Comparison of ENCODE assay signal across 18 cellular contexts in genomic region chr13:99250977-99251825, GRCh38. TPM values are rescaled to one million over a fixed set of nuclear protein-coding genes. Genes with fewer than 3 reads are reported as not detected.
DNase-seq lines count a peak whose midpoint lies in the region; ATAC-seq and TF ChIP-seq lines count a peak whose summit lies in the region.
"Had no signal": no experiment of that assay in that cellular context is flagged by ENCODE, and none has a peak within 500 bp of the region (broad histone marks: within the 10 kb centered on the region; RNA-seq: fewer than 3 reads in every experiment).

No MANE protein-coding gene starts in this region.

- intact Hi-C loops in body of pancreas (cut with DNase I), result no loop called here

- H3K36me3 Mint-ChIP-seq in activated T-cell treated with anti-CD3 and anti-CD28 coated beads, Interleukin-2, amount 50 U/mL, for 24 hours (ENCODE audit: low read depth), result peaks cover 81% of the 10 kb centered on the region
- peaks cover 61% of the 10 kb centered on the region for H3K36me3 Mint-ChIP-seq in stimulated activated memory B cell treated with anti-CD40 and anti-IgM and Interleukin-4, amounts not matched to agents 10 μg/mL and 1 μg/mL and 100 μg/mL, for 72 hours

- H3K27ac ChIP-seq in HUES64 (ENCODE audit: low read depth, low read length) (0 out of 2 replicates have a peak overlapping the region, but pooled peaks have one; percentile 17), body of pancreas (no peak overlapping the region)
- H3K27ac ChIP-seq: upper lobe of left lung had no signal

- H3K9me3 Mint-ChIP-seq in activated T-cell treated with anti-CD3 and anti-CD28 coated beads, Interleukin-2, amount 50 U/mL, for 24 hours, result peaks cover 6% of the 10 kb centered on the region
- H3K9me3 Mint-ChIP-seq in stimulated activated memory B cell treated with anti-CD40 and anti-IgM and Interleukin-4, amounts not matched to agents 10 μg/mL and 1 μg/mL and 100 μg/mL, for 72 hours, result peaks cover 6% of the 10 kb centered on the region

- H3K9ac ChIP-seq in HUES64 (ENCODE audit: low read depth, low read length), result no peak overlapping the region

- H3K27ac Mint-ChIP-seq in activated T-cell treated with anti-CD3 and anti-CD28 coated beads, Interleukin-2, amount 50 U/mL, for 24 hours, result peak overlapping the region; percentile 78
- H3K27ac Mint-ChIP-seq in stimulated activated memory B cell treated with anti-CD40 and anti-IgM and Interleukin-4, amounts not matched to agents 10 μg/mL and 1 μg/mL and 100 μg/mL, for 72 hours, result peak overlapping the region; percentile 62

- TF ChIP-seq POLR2A in body of pancreas (IDR thresholded peaks at IDR 0.05), result no peak

- WGBS in HUES64, result 92% methylated on average over 5 of the region's 5 CpGs
- 82 to 88% methylated on average over 5 of the region's 5 CpGs for WGBS in body of pancreas, 2 donors

- H3K27me3 Mint-ChIP-seq in activated T-cell treated with anti-CD3 and anti-CD28 coated beads, Interleukin-2, amount 50 U/mL, for 24 hours, result no peaks in the 10 kb centered on the region
- no peaks in the 10 kb centered on the region for H3K27me3 Mint-ChIP-seq in stimulated activated memory B cell treated with anti-CD40 and anti-IgM and Interleukin-4, amounts not matched to agents 10 μg/mL and 1 μg/mL and 100 μg/mL, for 72 hours

- H3K4me3 ChIP-seq in HUES64 (ENCODE audit: low read length) (no peak overlapping the region), body of pancreas (no peak overlapping the region)
- H3K4me3 ChIP-seq: upper lobe of left lung had no signal

- H3K36me3 ChIP-seq in HUES64 (ENCODE audit: insufficient read depth, low read length), result peaks cover 34% of the 10 kb centered on the region
- peaks cover 0 to 3% of the 10 kb centered on the region in 2 donors for H3K36me3 ChIP-seq in body of pancreas (replicated peaks in 1 of 2; ENCODE audit: insufficient read depth in 1 of 2, low read depth in 2 of 2)

- peaks cover 68% of the 10 kb centered on the region for H3K4me1 Mint-ChIP-seq in activated T-cell treated with anti-CD3 and anti-CD28 coated beads, Interleukin-2, amount 50 U/mL, for 24 hours (ENCODE audit: low read depth)
- peaks cover 46% of the 10 kb centered on the region for H3K4me1 Mint-ChIP-seq in stimulated activated memory B cell treated with anti-CD40 and anti-IgM and Interleukin-4, amounts not matched to agents 10 μg/mL and 1 μg/mL and 100 μg/mL, for 72 hours

- H3K4me1 ChIP-seq in HUES64 (ENCODE audit: insufficient read depth, low read length) (peaks cover 6% of the 10 kb centered on the region; the same call in 1 of the 2 replicates), body of pancreas (no peaks in the 10 kb centered on the region)

- TF ChIP-seq CTCF in body of pancreas (IDR thresholded peaks at IDR 0.05), result no peak

- H3K4me3 Mint-ChIP-seq in activated T-cell treated with anti-CD3 and anti-CD28 coated beads, Interleukin-2, amount 50 U/mL, for 24 hours, result no peak overlapping the region
- H3K4me3 Mint-ChIP-seq in stimulated activated memory B cell treated with anti-CD40 and anti-IgM and Interleukin-4, amounts not matched to agents 10 μg/mL and 1 μg/mL and 100 μg/mL, for 72 hours, result no peak overlapping the region

- DNase-seq in activated T-cell treated with anti-CD3 and anti-CD28 coated beads, Interleukin-2, amount 50 U/mL, for 24 hours, result no peak
- DNase-seq in activated T-cell treated with anti-CD3 and anti-CD28 coated beads, Interleukin-2, amount 50 U/mL, for 48 hours, result no peak
- DNase-seq in amniotic epithelial cell (ENCODE audit: low read depth) (peak; percentile 15), iPS-NIHi11 (ENCODE audit: low spot score) (no peak), body of pancreas (no peak)
- DNase-seq in stimulated activated CD4-positive, alpha-beta T cell treated with anti-CD3 and anti-CD28 coated beads, Interleukin-4, amount 100 ng/mL, for 24 hours, result no peak
- DNase-seq: anterior cingulate cortex; head of caudate nucleus; NCI-H1105 treated with DMSO at 0.1 percent for 48 hours; NCI-H526 treated with DMSO at 0.1 percent for 48 hours; stimulated activated CD4-positive, alpha-beta T cell treated with anti-CD3 and anti-CD28 coated beads, Interleukin-15, amount 100 ng/mL, for 24 hours; stimulated activated naive CD4-positive, alpha-beta T cell treated with Interleukin-2 at 50 U/mL for 16 hours; upper lobe of left lung had no signal

- H3K27me3 ChIP-seq in HUES64 (ENCODE audit: insufficient read depth, low read length), result no peaks in the 10 kb centered on the region
- no peaks in the 10 kb centered on the region for H3K27me3 ChIP-seq in body of pancreas
- H3K27me3 ChIP-seq: upper lobe of left lung had no signal

- no peak for ATAC-seq in stimulated activated memory B cell treated with anti-CD40 and anti-IgM and Interleukin-4, amounts not matched to agents 10 μg/mL and 1 μg/mL and 100 μg/mL, for 72 hours
- ATAC-seq in body of pancreas, result no peak

- H3K9me3 ChIP-seq in HUES64 (ENCODE audit: insufficient read depth, low read depth, low read length), result no peaks in the 10 kb centered on the region
- no peaks in the 10 kb centered on the region for H3K9me3 ChIP-seq in body of pancreas
- H3K9me3 ChIP-seq: upper lobe of left lung had no signal

RNA-seq across cellular contexts. Expression of gene GPR18, which starts 7.0 kb away (rescaled TPM):
- not detected for polyA plus RNA-seq in HUES64 (2013, experiment 1 of 2)
- polyA plus RNA-seq in HUES64 (2013, experiment 2 of 2), result not detected
- total RNA-seq in body of pancreas, result not detected
- total RNA-seq: chondrocyte, HT-29, LHCN-M2 had no signal

RNA-seq across cellular contexts. Expression of gene UBAC2, which starts 50.5 kb away (rescaled TPM):
- polyA plus RNA-seq in HUES64 (2013, experiment 1 of 2), result 55.9 TPM
- 66.3 TPM for polyA plus RNA-seq in HUES64 (2013, experiment 2 of 2)
- 10 to 100 TPM; 21.4 to 27.2 TPM for total RNA-seq in body of pancreas

RNA-seq across cellular contexts. Expression of gene GPR183, which starts 56.0 kb away (rescaled TPM):
- 0.15 TPM for polyA plus RNA-seq in HUES64 (2013, experiment 1 of 2)
- polyA plus RNA-seq in HUES64 (2013, experiment 2 of 2), result 0.19 TPM
- 1 to 10 TPM in 1 of 2 donors, not detected in 1; 3.6 TPM for total RNA-seq in body of pancreas
- total RNA-seq: HT-29 had no signal
